Comparison of ENCODE assay signal across 1 cellular context in genomic region chr2:109517118-109517889, GRCh38.
TF ChIP-seq lines count a peak whose summit lies in the region.

No MANE protein-coding gene starts in this region.

TF ChIP-seq in HepG2, 621 proteins besides CTCF, POLR2A, EP300 and RAD21 (continued from another document and continues in another):
- TF ChIP-seq ZBTB14 (CRISPR knock-in tag; IDR thresholded peaks at IDR 0.05) (peak; percentile 48; the same call in 1 of the 2 replicates), ZNF143 (CRISPR knock-in tag; IDR thresholded peaks at IDR 0.05) (0 out of 2 replicates have a peak, but pooled peaks have one; percentile 35), ISL2 (CRISPR knock-in tag; IDR thresholded peaks at IDR 0.05) (no peak), ZSCAN12 (CRISPR knock-in tag; IDR thresholded peaks at IDR 0.05) (no peak), ZNF687 (CRISPR knock-in tag; IDR thresholded peaks at IDR 0.05) (peak; percentile 96), KMT2B (CRISPR knock-in tag; IDR thresholded peaks at IDR 0.05) (peak; percentile 47; the same call in 1 of the 2 replicates), RCOR2 (CRISPR knock-in tag; IDR thresholded peaks at IDR 0.05) (peak; percentile 56; the same call in 1 of the 2 replicates), ZSCAN20 (CRISPR knock-in tag; IDR thresholded peaks at IDR 0.05; ENCODE audit: borderline replicate concordance) (peak; percentile 76; the same call in 1 of the 2 replicates), ZFAT (CRISPR knock-in tag; conservative IDR thresholded peaks at IDR 0.05) (no peak; the same call in 1 of the 2 replicates), ZBTB10 (CRISPR knock-in tag; IDR thresholded peaks at IDR 0.05; ENCODE audit: borderline replicate concordance) (0 out of 2 replicates have a peak, but pooled peaks have one; percentile 50), ZNF737 (CRISPR knock-in tag; IDR thresholded peaks at IDR 0.05; ENCODE audit: borderline replicate concordance) (0 out of 2 replicates have a peak, but pooled peaks have one; percentile 9), ZNF766 (CRISPR knock-in tag; IDR thresholded peaks at IDR 0.05; ENCODE audit: borderline replicate concordance) (0 out of 2 replicates have a peak, but pooled peaks have one; percentile 36), ZNF207 (IDR thresholded peaks at IDR 0.05; ENCODE audit: borderline replicate concordance) (no peak), ZNF292 (CRISPR knock-in tag; IDR thresholded peaks at IDR 0.05; ENCODE audit: borderline replicate concordance, low read depth) (peak; percentile 93), CREBL2 (CRISPR knock-in tag; IDR thresholded peaks at IDR 0.05; ENCODE audit: borderline replicate concordance) (no peak), ZNF513 (CRISPR knock-in tag; conservative IDR thresholded peaks at IDR 0.05) (no peak), SALL1 (CRISPR knock-in tag; IDR thresholded peaks at IDR 0.05) (peak; percentile 65), POGK (CRISPR knock-in tag; conservative IDR thresholded peaks at IDR 0.05) (0 out of 2 replicates have a peak, but pooled peaks have one; percentile 35), ZNF264 (CRISPR knock-in tag; IDR thresholded peaks at IDR 0.05) (peak; percentile 77), FOXJ3 (CRISPR knock-in tag; IDR thresholded peaks at IDR 0.05; ENCODE audit: borderline replicate concordance) (peak; percentile 56), ERF (CRISPR knock-in tag; IDR thresholded peaks at IDR 0.05) (peak; percentile 46; the same call in 1 of the 2 replicates), ZBTB25 (CRISPR knock-in tag; IDR thresholded peaks at IDR 0.05) (no peak), ZNF431 (CRISPR knock-in tag; IDR thresholded peaks at IDR 0.05; ENCODE audit: borderline replicate concordance, low read depth) (peak; percentile 74; the same call in 1 of the 2 replicates), ZNF12 (CRISPR knock-in tag; IDR thresholded peaks at IDR 0.05) (no peak), ZNF605 (CRISPR knock-in tag; IDR thresholded peaks at IDR 0.05) (peak; percentile 74; the same call in 1 of the 2 replicates), E2F5 (CRISPR knock-in tag; conservative IDR thresholded peaks at IDR 0.05) (no peak), MAZ (IDR thresholded peaks at IDR 0.05; ENCODE audit: borderline replicate concordance, low read depth, low read length) (no peak), MAZ (CRISPR knock-in tag; IDR thresholded peaks at IDR 0.05; ENCODE audit: low read depth) (0 out of 2 replicates have a peak, but pooled peaks have one; percentile 27), ZBTB42 (CRISPR knock-in tag; IDR thresholded peaks at IDR 0.05) (peak; percentile 43; the same call in 1 of the 2 replicates), ZBTB43 (CRISPR knock-in tag; conservative IDR thresholded peaks at IDR 0.05) (0 out of 2 replicates have a peak, but pooled peaks have one; percentile 58), SOX13 (IDR thresholded peaks at IDR 0.05) (no peak), SOX13 (CRISPR knock-in tag; conservative IDR thresholded peaks at IDR 0.05 in 1 of 2, IDR thresholded peaks at IDR 0.05 in 1 of 2) (peak in 1 of 2 experiments; percentile 25; a peak in 1 of 4 replicates), ASH2L (IDR thresholded peaks at IDR 0.05; ENCODE audit: insufficient read length, low read depth, low read length) (peak; percentile 18), ZNF232 (CRISPR knock-in tag; IDR thresholded peaks at IDR 0.05; ENCODE audit: borderline replicate concordance) (peak; percentile 39; the same call in 1 of the 2 replicates), DNMT1 (CRISPR knock-in tag; IDR thresholded peaks at IDR 0.05) (peak; percentile 59; the same call in 1 of the 2 replicates), FOSL2 (CRISPR knock-in tag; IDR thresholded peaks at IDR 0.05) (no peak), XRCC5 (optimal IDR thresholded peaks at IDR 0.05; ENCODE audit: low read length) (no peak), ETS1 (CRISPR knock-in tag; IDR thresholded peaks at IDR 0.05) (peak; percentile 82), PREB (CRISPR knock-in tag; IDR thresholded peaks at IDR 0.05) (0 out of 2 replicates have a peak, but pooled peaks have one; percentile 29), AGO1 (IDR thresholded peaks at IDR 0.05; ENCODE audit: low read depth, low read length, poor library complexity, severe bottlenecking) (peak; percentile 30), ZNF367 (CRISPR knock-in tag; IDR thresholded peaks at IDR 0.05; ENCODE audit: borderline replicate concordance) (no peak)
